In the genomic region with DNA sequence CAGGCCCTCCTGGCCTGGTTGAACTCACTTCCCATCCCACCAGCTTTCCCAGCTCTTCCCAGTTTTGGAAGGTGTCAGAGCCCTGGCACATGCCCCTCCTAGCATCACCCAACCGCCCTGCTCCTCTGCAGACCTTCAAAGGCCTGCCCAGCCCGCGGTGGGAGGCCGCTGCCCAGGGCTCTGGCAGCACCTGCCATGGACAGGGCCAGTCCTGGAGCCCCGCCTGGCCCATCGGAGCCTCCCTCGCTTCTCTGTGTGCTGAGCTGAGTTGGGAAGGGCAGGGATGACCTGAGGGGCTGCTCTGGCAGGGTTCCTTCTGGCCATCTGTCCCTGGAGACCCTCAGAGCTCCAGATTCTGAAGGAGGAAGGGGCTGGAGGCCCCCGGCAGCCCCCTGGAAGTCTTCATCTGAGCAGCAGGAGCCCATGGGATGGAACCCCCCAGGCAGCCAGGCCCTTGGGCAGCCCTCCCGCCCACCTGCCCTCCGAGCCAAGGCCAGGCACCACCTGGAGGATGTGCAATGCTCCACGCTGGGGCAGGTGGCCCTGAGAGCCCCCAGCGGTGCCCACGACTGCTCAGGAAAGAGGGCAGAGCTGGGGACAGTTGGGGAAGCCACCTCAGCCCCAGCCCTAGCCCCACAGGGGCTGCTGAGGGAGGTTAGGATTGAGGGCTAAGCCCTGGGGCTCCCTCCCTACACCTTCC, we compare ENCODE assay signal across 2 cellular contexts.
TF ChIP-seq lines count a peak whose summit lies in the region.

No MANE protein-coding gene starts in this region.

TF ChIP-seq in IMR-90, 13 proteins besides CTCF, POLR2A, EP300 and RAD21:
- TF ChIP-seq, protein P1, sequence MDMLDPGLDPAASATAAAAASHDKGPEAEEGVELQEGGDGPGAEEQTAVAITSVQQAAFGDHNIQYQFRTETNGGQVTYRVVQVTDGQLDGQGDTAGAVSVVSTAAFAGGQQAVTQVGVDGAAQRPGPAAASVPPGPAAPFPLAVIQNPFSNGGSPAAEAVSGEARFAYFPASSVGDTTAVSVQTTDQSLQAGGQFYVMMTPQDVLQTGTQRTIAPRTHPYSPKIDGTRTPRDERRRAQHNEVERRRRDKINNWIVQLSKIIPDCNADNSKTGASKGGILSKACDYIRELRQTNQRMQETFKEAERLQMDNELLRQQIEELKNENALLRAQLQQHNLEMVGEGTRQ (IDR thresholded peaks at IDR 0.05; ENCODE audit: low read depth, low read length) = no peak
- TF ChIP-seq BHLHE40 (IDR thresholded peaks at IDR 0.05; ENCODE audit: low read depth, low read length) (no peak), CEBPB (IDR thresholded peaks at IDR 0.05; ENCODE audit: low read depth, low read length) (no peak), RCOR1 (IDR thresholded peaks at IDR 0.05; ENCODE audit: insufficient replicate concordance, low read length) (no peak), CHD1 (IDR thresholded peaks at IDR 0.05; ENCODE audit: low read depth, low read length) (no peak), NFE2L2 (IDR thresholded peaks at IDR 0.05; ENCODE audit: low read depth, low read length) (no peak), MXI1 (IDR thresholded peaks at IDR 0.05; ENCODE audit: borderline replicate concordance, low read depth, low read length) (no peak), SMC3 (IDR thresholded peaks at IDR 0.05; ENCODE audit: low read depth, low read length) (no peak), MAZ (IDR thresholded peaks at IDR 0.05; ENCODE audit: borderline replicate concordance, low read depth, low read length) (no peak), MAFK (IDR thresholded peaks at IDR 0.05; ENCODE audit: low read depth, low read length) (no peak), RFX5 (IDR thresholded peaks at IDR 0.05; ENCODE audit: low read depth, low read length) (no peak), FOS (IDR thresholded peaks at IDR 0.05; ENCODE audit: low read depth, low read length) (no peak)
- TF ChIP-seq, protein P2, sequence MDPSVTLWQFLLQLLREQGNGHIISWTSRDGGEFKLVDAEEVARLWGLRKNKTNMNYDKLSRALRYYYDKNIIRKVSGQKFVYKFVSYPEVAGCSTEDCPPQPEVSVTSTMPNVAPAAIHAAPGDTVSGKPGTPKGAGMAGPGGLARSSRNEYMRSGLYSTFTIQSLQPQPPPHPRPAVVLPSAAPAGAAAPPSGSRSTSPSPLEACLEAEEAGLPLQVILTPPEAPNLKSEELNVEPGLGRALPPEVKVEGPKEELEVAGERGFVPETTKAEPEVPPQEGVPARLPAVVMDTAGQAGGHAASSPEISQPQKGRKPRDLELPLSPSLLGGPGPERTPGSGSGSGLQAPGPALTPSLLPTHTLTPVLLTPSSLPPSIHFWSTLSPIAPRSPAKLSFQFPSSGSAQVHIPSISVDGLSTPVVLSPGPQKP (IDR thresholded peaks at IDR 0.05; ENCODE audit: borderline replicate concordance, low read depth, low read length) = no peak

TF ChIP-seq in GM12878, 131 proteins besides CTCF, POLR2A, EP300 and RAD21:
- TF ChIP-seq CEBPB (IDR thresholded peaks at IDR 0.05; ENCODE audit: borderline replicate concordance in 1 of 2, low read depth in 2 of 2, low read length in 2 of 2) = no peak
- TF ChIP-seq, protein P3, sequence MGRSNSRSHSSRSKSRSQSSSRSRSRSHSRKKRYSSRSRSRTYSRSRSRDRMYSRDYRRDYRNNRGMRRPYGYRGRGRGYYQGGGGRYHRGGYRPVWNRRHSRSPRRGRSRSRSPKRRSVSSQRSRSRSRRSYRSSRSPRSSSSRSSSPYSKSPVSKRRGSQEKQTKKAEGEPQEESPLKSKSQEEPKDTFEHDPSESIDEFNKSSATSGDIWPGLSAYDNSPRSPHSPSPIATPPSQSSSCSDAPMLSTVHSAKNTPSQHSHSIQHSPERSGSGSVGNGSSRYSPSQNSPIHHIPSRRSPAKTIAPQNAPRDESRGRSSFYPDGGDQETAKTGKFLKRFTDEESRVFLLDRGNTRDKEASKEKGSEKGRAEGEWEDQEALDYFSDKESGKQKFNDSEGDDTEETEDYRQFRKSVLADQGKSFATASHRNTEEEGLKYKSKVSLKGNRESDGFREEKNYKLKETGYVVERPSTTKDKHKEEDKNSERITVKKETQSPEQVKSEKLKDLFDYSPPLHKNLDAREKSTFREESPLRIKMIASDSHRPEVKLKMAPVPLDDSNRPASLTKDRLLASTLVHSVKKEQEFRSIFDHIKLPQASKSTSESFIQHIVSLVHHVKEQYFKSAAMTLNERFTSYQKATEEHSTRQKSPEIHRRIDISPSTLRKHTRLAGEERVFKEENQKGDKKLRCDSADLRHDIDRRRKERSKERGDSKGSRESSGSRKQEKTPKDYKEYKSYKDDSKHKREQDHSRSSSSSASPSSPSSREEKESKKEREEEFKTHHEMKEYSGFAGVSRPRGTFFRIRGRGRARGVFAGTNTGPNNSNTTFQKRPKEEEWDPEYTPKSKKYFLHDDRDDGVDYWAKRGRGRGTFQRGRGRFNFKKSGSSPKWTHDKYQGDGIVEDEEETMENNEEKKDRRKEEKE (IDR thresholded peaks at IDR 0.05) = no peak
- TF ChIP-seq ZNF217 (IDR thresholded peaks at IDR 0.05) = no peak
- TF ChIP-seq SRF (IDR thresholded peaks at IDR 0.05; ENCODE audit: low read depth in 2 of 2, low read length in 2 of 2) = no peak
- no peak for TF ChIP-seq FOS (IDR thresholded peaks at IDR 0.05; ENCODE audit: borderline replicate concordance, extremely low read depth, insufficient read length)
- no peak for TF ChIP-seq BHLHE40 (IDR thresholded peaks at IDR 0.05; ENCODE audit: borderline replicate concordance in 1 of 2, low read depth in 2 of 2, low read length in 1 of 2)
- TF ChIP-seq, protein P4, sequence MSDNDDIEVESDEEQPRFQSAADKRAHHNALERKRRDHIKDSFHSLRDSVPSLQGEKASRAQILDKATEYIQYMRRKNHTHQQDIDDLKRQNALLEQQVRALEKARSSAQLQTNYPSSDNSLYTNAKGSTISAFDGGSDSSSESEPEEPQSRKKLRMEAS (IDR thresholded peaks at IDR 0.05; ENCODE audit: low read depth, low read length) = no peak
- no peak for TF ChIP-seq YY1 (IDR thresholded peaks at IDR 0.05; ENCODE audit: low read depth, low read length)
- no peak for TF ChIP-seq WRNIP1 (IDR thresholded peaks at IDR 0.05; ENCODE audit: borderline replicate concordance, low read depth, low read length)
- TF ChIP-seq ZBED1 (IDR thresholded peaks at IDR 0.05; ENCODE audit: borderline replicate concordance) = no peak
- no peak for TF ChIP-seq NFXL1 (IDR thresholded peaks at IDR 0.05; ENCODE audit: borderline replicate concordance)
- TF ChIP-seq, protein P5, sequence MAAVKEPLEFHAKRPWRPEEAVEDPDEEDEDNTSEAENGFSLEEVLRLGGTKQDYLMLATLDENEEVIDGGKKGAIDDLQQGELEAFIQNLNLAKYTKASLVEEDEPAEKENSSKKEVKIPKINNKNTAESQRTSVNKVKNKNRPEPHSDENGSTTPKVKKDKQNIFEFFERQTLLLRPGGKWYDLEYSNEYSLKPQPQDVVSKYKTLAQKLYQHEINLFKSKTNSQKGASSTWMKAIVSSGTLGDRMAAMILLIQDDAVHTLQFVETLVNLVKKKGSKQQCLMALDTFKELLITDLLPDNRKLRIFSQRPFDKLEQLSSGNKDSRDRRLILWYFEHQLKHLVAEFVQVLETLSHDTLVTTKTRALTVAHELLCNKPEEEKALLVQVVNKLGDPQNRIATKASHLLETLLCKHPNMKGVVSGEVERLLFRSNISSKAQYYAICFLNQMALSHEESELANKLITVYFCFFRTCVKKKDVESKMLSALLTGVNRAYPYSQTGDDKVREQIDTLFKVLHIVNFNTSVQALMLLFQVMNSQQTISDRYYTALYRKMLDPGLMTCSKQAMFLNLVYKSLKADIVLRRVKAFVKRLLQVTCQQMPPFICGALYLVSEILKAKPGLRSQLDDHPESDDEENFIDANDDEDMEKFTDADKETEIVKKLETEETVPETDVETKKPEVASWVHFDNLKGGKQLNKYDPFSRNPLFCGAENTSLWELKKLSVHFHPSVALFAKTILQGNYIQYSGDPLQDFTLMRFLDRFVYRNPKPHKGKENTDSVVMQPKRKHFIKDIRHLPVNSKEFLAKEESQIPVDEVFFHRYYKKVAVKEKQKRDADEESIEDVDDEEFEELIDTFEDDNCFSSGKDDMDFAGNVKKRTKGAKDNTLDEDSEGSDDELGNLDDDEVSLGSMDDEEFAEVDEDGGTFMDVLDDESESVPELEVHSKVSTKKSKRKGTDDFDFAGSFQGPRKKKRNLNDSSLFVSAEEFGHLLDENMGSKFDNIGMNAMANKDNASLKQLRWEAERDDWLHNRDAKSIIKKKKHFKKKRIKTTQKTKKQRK (IDR thresholded peaks at IDR 0.05; ENCODE audit: low read depth, low read length) = no peak
- no peak for TF ChIP-seq NR2C1 (IDR thresholded peaks at IDR 0.05)
- TF ChIP-seq, protein P6, sequence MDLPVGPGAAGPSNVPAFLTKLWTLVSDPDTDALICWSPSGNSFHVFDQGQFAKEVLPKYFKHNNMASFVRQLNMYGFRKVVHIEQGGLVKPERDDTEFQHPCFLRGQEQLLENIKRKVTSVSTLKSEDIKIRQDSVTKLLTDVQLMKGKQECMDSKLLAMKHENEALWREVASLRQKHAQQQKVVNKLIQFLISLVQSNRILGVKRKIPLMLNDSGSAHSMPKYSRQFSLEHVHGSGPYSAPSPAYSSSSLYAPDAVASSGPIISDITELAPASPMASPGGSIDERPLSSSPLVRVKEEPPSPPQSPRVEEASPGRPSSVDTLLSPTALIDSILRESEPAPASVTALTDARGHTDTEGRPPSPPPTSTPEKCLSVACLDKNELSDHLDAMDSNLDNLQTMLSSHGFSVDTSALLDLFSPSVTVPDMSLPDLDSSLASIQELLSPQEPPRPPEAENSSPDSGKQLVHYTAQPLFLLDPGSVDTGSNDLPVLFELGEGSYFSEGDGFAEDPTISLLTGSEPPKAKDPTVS (IDR thresholded peaks at IDR 0.05; ENCODE audit: low read depth, low read length) = no peak
